In the genomic region with DNA sequence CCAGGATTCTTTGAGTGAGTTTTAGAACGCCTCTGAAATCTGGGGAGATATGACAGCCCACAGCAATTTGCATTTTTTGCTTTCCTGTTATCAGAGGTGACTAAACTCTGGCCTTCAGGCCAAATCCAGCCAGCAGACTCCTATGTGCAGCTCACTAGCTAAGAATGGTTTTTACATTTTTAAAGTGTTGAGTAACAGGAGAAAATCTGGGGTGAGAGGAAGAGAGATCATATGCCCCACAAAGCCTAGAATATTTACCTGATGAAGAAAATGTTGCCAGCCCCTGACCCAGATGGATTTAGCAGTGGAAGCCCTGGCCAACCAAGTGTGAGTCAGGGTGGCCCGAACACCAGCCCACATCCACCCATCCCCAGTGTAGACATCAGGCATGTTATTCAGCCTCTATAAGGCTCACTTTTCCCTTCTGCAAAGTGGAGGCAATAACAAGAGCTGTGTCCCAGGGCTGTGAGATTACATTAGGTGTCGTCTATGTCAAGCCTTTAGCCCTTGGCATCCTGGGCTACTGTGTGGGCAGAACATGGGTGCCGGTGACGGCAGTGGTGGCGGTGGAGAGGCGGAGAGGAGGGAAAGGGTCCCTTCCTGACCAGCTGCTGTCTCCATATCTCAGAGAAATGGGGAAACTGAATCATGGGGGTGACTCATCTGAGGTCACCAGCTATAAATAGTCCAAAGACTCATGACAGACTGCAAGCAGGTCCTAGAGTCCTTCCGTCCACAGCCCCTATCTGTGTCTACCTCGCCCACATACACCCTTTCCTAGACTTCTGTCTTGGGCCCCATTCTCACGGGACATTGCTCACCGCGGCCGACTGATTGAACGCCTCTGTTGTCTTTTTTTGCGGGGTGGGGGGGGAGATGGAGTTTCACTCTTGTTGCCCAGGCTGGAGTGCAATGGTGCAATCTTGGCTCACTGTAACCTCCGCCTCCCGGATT, we compare ENCODE assay signal across 8 cellular contexts. TPM values are rescaled to one million over a fixed set of nuclear protein-coding genes. Genes with fewer than 3 reads are reported as not detected.
DNase-seq lines count a peak whose midpoint lies in the region; ATAC-seq, FAIRE-seq and TF ChIP-seq lines count a peak whose summit lies in the region.

No MANE protein-coding gene starts in this region.

- no peak for TF ChIP-seq CTCF in kidney (IDR thresholded peaks at IDR 0.05; ENCODE audit: borderline replicate concordance, extremely low read depth, insufficient read depth)

- H3K27ac ChIP-seq in SJSA1 = peak overlapping the region; percentile 89
- H3K27ac ChIP-seq in kidney (ENCODE audit: low read depth in 2 of 2, low read length in 2 of 2) = peak overlapping the region in 1 of 2 donors; percentile 42

- H3K9ac ChIP-seq in kidney (ENCODE audit: low read length in 2 of 2) = no peak overlapping the region

- peaks cover 31% of the 10 kb centered on the region for H3K4me1 ChIP-seq in SJSA1 (replicated peaks)
- no peaks in the 10 kb centered on the region for H3K4me1 ChIP-seq in kidney (ENCODE audit: control insufficient read depth in 1 of 2, insufficient read depth in 1 of 2, low read depth in 1 of 2, low read length in 2 of 2)

- ATAC-seq in GM18861 (IDR thresholded peaks at IDR 0.05; ENCODE audit: unreplicated experiment) = peak; percentile 67
- ATAC-seq in HG03025 (IDR thresholded peaks at IDR 0.05; ENCODE audit: low FRiP score, unreplicated experiment) = peak; percentile 53
- no peak for ATAC-seq in HG03097 (IDR thresholded peaks at IDR 0.05; ENCODE audit: low FRiP score, unreplicated experiment)

- peak; percentile 92 to 96 for DNase-seq in SJSA1 (ENCODE audit: low read depth in 1 of 2, low spot score in 2 of 2)
- peak; percentile 94 for DNase-seq in amniotic epithelial cell (ENCODE audit: low read depth)
- peak; percentile 83 for DNase-seq in kidney
- DNase-seq in stimulated activated CD4-positive, alpha-beta T cell treated with anti-CD3 and anti-CD28 coated beads, TNF-alpha, amount 100 ng/mL, for 1 hour (ENCODE audit: low read depth in 3 of 3, low spot score in 1 of 3) = peak in 2 of 3 donors; percentile 9 to 28
- no peak for DNase-seq in occipital lobe (lab: John Stamatoyannopoulos, UW)

- H3K36me3 ChIP-seq in SJSA1 (no peaks in the 10 kb centered on the region), kidney (ENCODE audit: control insufficient read depth in 1 of 2, insufficient read depth in 2 of 2, low read length in 2 of 2) (no peaks in the 10 kb centered on the region)

- FAIRE-seq in kidney (lab: Jason Lieb, UNC) = no peak

- H3K9me3 ChIP-seq in SJSA1 (replicated peaks) (no peaks in the 10 kb centered on the region), kidney (ENCODE audit: control insufficient read depth in 1 of 2, low read length in 2 of 2) (no peaks in the 10 kb centered on the region)

- H3K4me3 ChIP-seq in SJSA1 (no peak overlapping the region), kidney (ENCODE audit: low read length in 2 of 2) (no peak overlapping the region)

- H3K27me3 ChIP-seq in SJSA1 (replicated peaks) = no peaks in the 10 kb centered on the region

- intact Hi-C loops in kidney (cut with DNase I) = no loop called here

RNA-seq across cellular contexts. Expression of a gene that starts 32.6 kb away (rescaled TPM):
- total RNA-seq in SJSA1 (2014; rRNA removed; shearing (Covaris generic)) = 279 and 304 TPM in 2 replicates
- total RNA-seq in kidney = 421 TPM
- polyA plus RNA-seq in kidney (ENCODE audit: insufficient read depth, low read depth, low replicate concordance) = 301 TPM
- total RNA-seq in occipital lobe = 29.5 TPM

RNA-seq across cellular contexts. Expression of a gene that starts 43.1 kb away (rescaled TPM):
- total RNA-seq in SJSA1 (2014; rRNA removed; shearing (Covaris generic)) = 0.09 and 0.50 TPM in 2 replicates
- total RNA-seq in kidney (183 TPM), occipital lobe (9.7 TPM)
- polyA plus RNA-seq in kidney (ENCODE audit: insufficient read depth, low read depth, low replicate concordance) = 9.6 TPM

Comparison
In these comparisons a context has a peak if more than half of its experiments do, and no peak if none do; other contexts are left out.
1. RNA of a gene that starts 43.1 kb away (total RNA-seq): 183 TPM in kidney (single experiment); 9.7 TPM in occipital lobe (single experiment) and 0.09 to 0.50 TPM in SJSA1; every median in the first group is over 10 times any median in the second.